ENCODE assay signal across 8 cellular contexts in genomic region chr6:143450453-143451362, GRCh38. TPM values are rescaled to one million over a fixed set of nuclear protein-coding genes. Genes with fewer than 3 reads are reported as not detected.
A peak's percentile ranks its signal among the peaks of the same experiment; 100 is the strongest.
DNase-seq lines count a peak whose midpoint lies in the region; ATAC-seq, FAIRE-seq and TF ChIP-seq lines count a peak whose summit lies in the region.

Gene ADAT2 (minus strand): TSS chr6:143450695. CDS start chr6:143450658, 37 bp downstream.
Gene PEX3 (plus strand): TSS chr6:143450805. CDS start chr6:143451043, 238 bp downstream.

- FAIRE-seq in GM19239 (lab: Jason Lieb, UNC), result peak; percentile 92

- no peak for TF ChIP-seq CTCF in BE2C (IDR thresholded peaks at IDR 0.05; ENCODE audit: low read depth, low read length)
- no peak for TF ChIP-seq CTCF in chondrocyte (IDR thresholded peaks at IDR 0.05)
- no peak for TF ChIP-seq CTCF in kidney epithelial cell (IDR thresholded peaks at IDR 0.05; ENCODE audit: insufficient read depth, low read length, poor library complexity, severe bottlenecking)

- H3K4me3 ChIP-seq in BE2C (ENCODE audit: low read depth, low read length) (peak within 1 kb of the TSS; percentile 93), kidney epithelial cell (ENCODE audit: low read depth, low read length) (peak within 1 kb of the TSS; percentile 82)

- no peaks in the 10 kb centered on the region for H3K9me3 ChIP-seq in BE2C

- H3K27ac Mint-ChIP-seq in chondrocyte (ENCODE audit: unreplicated experiment), result peak within 1 kb of the TSS; percentile 96

- H3K36me3 ChIP-seq in BE2C (no peaks in the 10 kb centered on the region), kidney epithelial cell (ENCODE audit: control insufficient read depth, insufficient read depth, low read length) (no peaks in the 10 kb centered on the region)

- peak; percentile 98 for ATAC-seq in HG03442 (IDR thresholded peaks at IDR 0.05; ENCODE audit: unreplicated experiment)

- H3K27me3 Mint-ChIP-seq in chondrocyte (ENCODE audit: low read depth), result no peaks in the 10 kb centered on the region

- peak within 1 kb of the TSS; percentile 88 for H3K4me3 Mint-ChIP-seq in chondrocyte (ENCODE audit: unreplicated experiment)

- H3K4me1 ChIP-seq in BE2C, result no peaks in the 10 kb centered on the region

- no peaks in the 10 kb centered on the region for H3K36me3 Mint-ChIP-seq in chondrocyte (ENCODE audit: low read depth)

- no peaks in the 10 kb centered on the region for H3K9me3 Mint-ChIP-seq in chondrocyte (ENCODE audit: low read depth)

- peaks cover 22% of the 10 kb centered on the region for H3K4me1 Mint-ChIP-seq in chondrocyte (ENCODE audit: low read depth)

- H3K27me3 ChIP-seq in BE2C (no peaks in the 10 kb centered on the region), kidney epithelial cell (ENCODE audit: control insufficient read depth, insufficient read depth, low read length) (no peaks in the 10 kb centered on the region)

- peak; percentile 94 for DNase-seq in BE2C
- DNase-seq in GM19239 (ENCODE audit: insufficient read length, low spot score), result peak; percentile 69
- DNase-seq in NCI-H510A treated with DMSO at 0.1 percent for 48 hours (lab: John Stamatoyannopoulos, UW), result peak; percentile 87
- DNase-seq in activated CD4-positive, alpha-beta T cell treated with anti-CD3 and anti-CD28 coated beads for 24 hours (ENCODE audit: low read depth in 2 of 2), result peak; percentile 88 to 90
- DNase-seq in chondrocyte (ENCODE audit: low spot score), result peak; percentile 96
- DNase-seq in kidney epithelial cell (ENCODE audit: low read depth), result peak; percentile 73
- DNase-seq in stimulated activated CD4-positive, alpha-beta T cell treated with anti-CD3 and anti-CD28 coated beads, Interleukin-15, amount 100 ng/mL, for 24 hours, result peak; percentile 96

RNA-seq across cellular contexts. Expression of gene ADAT2, which starts in this region (rescaled TPM):
- 5.2 TPM for polyA plus RNA-seq in BE2C (2012; ENCODE audit: insufficient read depth, insufficient read length, low read depth)
- total RNA-seq in chondrocyte, result 3.0 to 5.4 TPM (median 4.8 TPM) in 3 replicates
- 5.6 and 9.1 TPM in 2 replicates for total RNA-seq in kidney epithelial cell

RNA-seq across cellular contexts. Expression of gene PEX3, which starts in this region (rescaled TPM):
- 10.6 TPM for polyA plus RNA-seq in BE2C (2012; ENCODE audit: insufficient read depth, insufficient read length, low read depth)
- total RNA-seq in chondrocyte (13.0 to 22.7 TPM (median 13.2 TPM) in 3 replicates), kidney epithelial cell (11.4 and 24.4 TPM in 2 replicates)

Comparison
In these comparisons a context has a peak if more than half of its experiments do, and no peak if none do; other contexts are left out.
1. Peak in every context shown above with its lines: DNase-seq, ATAC-seq and H3K4me3 ChIP-seq.